3 cellular contexts compared by ENCODE assay signal in the genomic region with DNA sequence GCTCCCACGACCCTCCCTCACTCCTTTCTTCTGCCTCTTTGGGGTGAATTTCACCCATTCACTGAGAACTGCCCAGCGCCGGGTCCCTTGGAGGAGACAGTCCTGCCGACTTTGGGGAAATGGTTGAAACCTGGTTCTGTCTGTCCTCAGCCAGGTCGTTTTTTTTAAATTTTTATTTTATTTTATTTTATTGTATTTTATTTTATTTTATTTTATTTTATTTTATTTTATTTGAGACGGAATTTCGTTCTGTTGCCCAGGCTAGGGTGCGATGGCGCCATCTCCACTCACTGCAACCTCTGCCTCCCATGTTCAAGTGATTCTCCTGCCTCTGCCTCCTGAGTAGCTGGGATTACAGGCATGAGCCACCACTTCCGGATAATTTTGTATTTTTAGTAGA.
"Had no signal": no experiment of that assay in that cellular context is flagged by ENCODE, and none has a peak within 500 bp of the region (broad histone marks: within the 10 kb centered on the region; RNA-seq: fewer than 3 reads in every experiment).

No MANE protein-coding gene starts in this region.

- ATAC-seq: GM12878 had no signal

- DNase-seq: GDM1, GF-D8 had no signal
